18 cellular contexts compared by ENCODE assay signal in the genomic region with DNA sequence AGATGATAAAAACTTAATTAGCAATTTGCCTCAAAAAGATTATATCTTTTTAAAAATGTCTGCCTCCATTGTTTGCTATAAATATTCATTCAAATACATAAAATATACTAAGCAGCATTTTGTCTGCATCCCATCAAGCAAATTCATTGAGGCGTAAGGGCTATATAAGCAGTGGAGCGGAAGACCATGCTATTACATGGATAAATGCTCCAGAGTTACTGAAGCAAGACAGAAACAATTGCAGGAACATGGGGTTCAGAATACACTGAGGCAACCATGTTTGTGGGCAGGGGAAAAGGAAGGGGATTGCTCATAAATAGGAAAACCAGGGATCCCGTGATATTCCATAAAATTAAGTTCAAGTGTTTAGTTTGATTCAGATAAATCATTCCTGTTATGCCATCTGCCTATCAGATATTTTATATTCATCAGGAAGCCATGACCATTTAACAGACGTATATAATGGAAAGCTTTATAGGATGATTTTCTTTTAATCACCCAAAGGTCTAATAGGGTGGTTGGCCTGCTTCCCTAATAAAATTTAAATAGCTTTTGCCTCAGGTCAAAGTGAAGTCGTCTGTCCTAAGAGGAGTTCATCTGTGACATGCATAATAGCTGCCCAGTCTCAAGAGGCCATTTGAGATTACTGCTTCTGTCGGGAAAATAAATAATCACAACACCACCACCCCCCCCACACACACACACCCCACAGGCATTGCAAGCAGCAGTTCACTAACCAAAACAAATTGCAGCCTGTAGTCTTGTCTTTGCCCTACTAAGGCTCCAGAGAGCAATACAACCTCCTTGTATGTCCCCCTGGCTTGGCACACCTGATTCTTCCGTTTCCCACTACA.
A peak's percentile ranks its signal among the peaks of the same experiment; 100 is the strongest.
DNase-seq lines count a peak whose midpoint lies in the region; ATAC-seq and FAIRE-seq lines count a peak whose summit lies in the region.
"Had no signal": no experiment of that assay in that cellular context is flagged by ENCODE, and none has a peak within 500 bp of the region (broad histone marks: within the 10 kb centered on the region; RNA-seq: fewer than 3 reads in every experiment).

No MANE protein-coding gene starts in this region.

- FAIRE-seq in islet of Langerhans (lab: Jason Lieb, UNC), result peak; percentile 99

- H3K9me3 ChIP-seq in BLaER1, result no peaks in the 10 kb centered on the region
- H3K9me3 ChIP-seq: neutrophil, right lobe of liver, vagina had no signal

- H3K9ac ChIP-seq in BLaER1, result no peak overlapping the region

- H3K4me3 ChIP-seq in BLaER1, result no peak overlapping the region
- H3K4me3 ChIP-seq: right lobe of liver, vagina had no signal

- no peaks in the 10 kb centered on the region for H3K27me3 ChIP-seq in BLaER1
- H3K27me3 ChIP-seq: neutrophil, right lobe of liver, vagina had no signal

- H3K4me2 ChIP-seq in BLaER1, result peak overlapping the region; percentile 49

- H4K20me1 ChIP-seq in BLaER1, result no peaks in the 10 kb centered on the region

- peak; percentile 63 for DNase-seq in M059J (ENCODE audit: low read depth)
- peak; percentile 44 for DNase-seq in NCI-H526 treated with DMSO at 0.1 percent for 48 hours (lab: John Stamatoyannopoulos, UW)
- DNase-seq in activated CD4-positive, alpha-beta T cell treated with anti-CD3 and anti-CD28 coated beads, Interleukin-2, amount 50 U/mL, for 1 hour, result no peak
- no peak for DNase-seq in mucosa of gallbladder (ENCODE audit: low spot score)
- DNase-seq in GF-D8 (lab: John Stamatoyannopoulos, UW), result no peak
- DNase-seq: activated CD4-positive, alpha-beta T cell treated with anti-CD3 and anti-CD28 coated beads, Interleukin-2, amount 50 U/mL, for 48 hours; activated T-cell treated with anti-CD3 and anti-CD28 coated beads, Interleukin-2, amount 50 U/mL, for 4 hours; head of caudate nucleus; immature natural killer cell; IMR-90; NCI-H510A; right lobe of liver had no signal

- peaks cover 36% of the 10 kb centered on the region for H3K4me1 ChIP-seq in BLaER1
- H3K4me1 ChIP-seq: right lobe of liver, vagina had no signal

- H3K36me3 ChIP-seq in BLaER1, result no peaks in the 10 kb centered on the region
- H3K36me3 ChIP-seq: neutrophil, right lobe of liver, vagina had no signal

- no peak overlapping the region for H3K27ac ChIP-seq in BLaER1
- H3K27ac ChIP-seq: neutrophil, right lobe of liver, vagina had no signal

- ATAC-seq in GM18511 (IDR thresholded peaks at IDR 0.05; ENCODE audit: unreplicated experiment), result no peak
- ATAC-seq: activated naive CD4-positive, alpha-beta T cell treated with anti-CD3 and anti-CD28 coated beads, Interleukin-2, amount 50 U/mL, for 72 hours; activated T-cell treated with anti-CD3 and anti-CD28 coated beads, Interleukin-2, amount 50 U/mL, for 4 hours; right lobe of liver had no signal

Comparison
In these comparisons a context has a peak if more than half of its experiments do, and no peak if none do; other contexts are left out.
1. DNase-seq: peak in M059J (single experiment) and NCI-H526 treated with DMSO at 0.1 percent for 48 hours (single experiment); none in activated CD4-positive, alpha-beta T cell treated with anti-CD3 and anti-CD28 coated beads, Interleukin-2, amount 50 U/mL, for 1 hour (single experiment), mucosa of gallbladder (single experiment) and GF-D8 (single experiment).